In genomic region chr20:50450961-50451752, GRCh38 we compare ENCODE assay signal across 8 cellular contexts. TPM values are rescaled to one million over a fixed set of nuclear protein-coding genes. Genes with fewer than 3 reads are reported as not detected.
A peak's percentile ranks its signal among the peaks of the same experiment; 100 is the strongest.
DNase-seq lines count a peak whose midpoint lies in the region; ATAC-seq and TF ChIP-seq lines count a peak whose summit lies in the region.

No MANE protein-coding gene starts in this region.

- H3K27ac ChIP-seq in DND-41 (ENCODE audit: low read length) (no peak overlapping the region), upper lobe of left lung (peak overlapping the region; percentile 54 to 90 (median 76))

- no peaks in the 10 kb centered on the region for H3K9me3 ChIP-seq in DND-41 (ENCODE audit: insufficient read depth, low read length, severe bottlenecking)
- H3K9me3 ChIP-seq in upper lobe of left lung, result no peaks in the 10 kb centered on the region

- H3K9ac ChIP-seq in DND-41 (ENCODE audit: low read depth, low read length), result no peak overlapping the region

- H3K27me3 ChIP-seq in DND-41 (ENCODE audit: insufficient read depth, low read length, poor library complexity) (peaks cover 29% of the 10 kb centered on the region), upper lobe of left lung (no peaks in the 10 kb centered on the region)

- no peak for TF ChIP-seq CTCF in DND-41 (IDR thresholded peaks at IDR 0.05; ENCODE audit: borderline replicate concordance, extremely low read depth, low read length, poor library complexity, severe bottlenecking)
- TF ChIP-seq CTCF in upper lobe of left lung (IDR thresholded peaks at IDR 0.05), result no peak

- DNase-seq in DND-41 (peak; percentile 53), left kidney (ENCODE audit: low read depth, low spot score) (peak; percentile 52), upper lobe of left lung (peak in 1 of 2 donors; percentile 86), NCI-H1092 treated with DMSO at 0.1 percent for 48 hours (lab: John Stamatoyannopoulos, UW) (no peak), NCI-H128 (lab: John Stamatoyannopoulos, UW; ENCODE audit: unreplicated experiment) (no peak)
- no peak for DNase-seq in activated T-cell treated with anti-CD3 and anti-CD28 coated beads, Interleukin-2, amount 50 U/mL, for 4 hours

- H2AFZ ChIP-seq in DND-41 (ENCODE audit: low read depth, low read length), result no peak overlapping the region

- H3K4me3 ChIP-seq in DND-41 (ENCODE audit: low read depth in 1 of 2, low read length in 2 of 2), result no peak overlapping the region
- H3K4me3 ChIP-seq in upper lobe of left lung, result peak overlapping the region in 2 of 4 donors; percentile 8 to 23

- no peaks in the 10 kb centered on the region for H3K79me2 ChIP-seq in DND-41 (ENCODE audit: insufficient read depth, low read length)

- no peaks in the 10 kb centered on the region for H3K36me3 Mint-ChIP-seq in activated T-cell treated with anti-CD3 and anti-CD28 coated beads, Interleukin-2, amount 50 U/mL, for 4 hours (ENCODE audit: insufficient read depth)

- ATAC-seq in DND-41 (ENCODE audit: insufficient read depth, low read depth) (peak; percentile 89), GM19397 (IDR thresholded peaks at IDR 0.05; ENCODE audit: unreplicated experiment) (peak; percentile 83), HG03432 (IDR thresholded peaks at IDR 0.05; ENCODE audit: unreplicated experiment) (peak; percentile 83), upper lobe of left lung (ENCODE audit: low FRiP score in 2 of 2) (peak; percentile 44 to 85)
- ATAC-seq in activated T-cell treated with anti-CD3 and anti-CD28 coated beads, Interleukin-2, amount 50 U/mL, for 4 hours, result peak; percentile 70

- TF ChIP-seq POLR2A in upper lobe of left lung (IDR thresholded peaks at IDR 0.05), result peak in 1 of 4 donors; percentile 39

- TF ChIP-seq EP300 in upper lobe of left lung (IDR thresholded peaks at IDR 0.05), result peak in 1 of 4 donors; percentile 27

- H3K4me1 Mint-ChIP-seq in activated T-cell treated with anti-CD3 and anti-CD28 coated beads, Interleukin-2, amount 50 U/mL, for 4 hours (ENCODE audit: low read depth), result peaks cover 6% of the 10 kb centered on the region

- H4K20me1 ChIP-seq in DND-41 (ENCODE audit: insufficient read depth, low read length), result peaks cover 10% of the 10 kb centered on the region; the same call in 1 of the 2 replicates

- no peaks in the 10 kb centered on the region for H3K36me3 ChIP-seq in DND-41 (ENCODE audit: insufficient read depth, low read length)
- no peaks in the 10 kb centered on the region for H3K36me3 ChIP-seq in upper lobe of left lung

- H3K4me1 ChIP-seq in DND-41 (ENCODE audit: insufficient read depth, low read length), result peaks cover 4% of the 10 kb centered on the region; the same call in 1 of the 2 replicates
- peaks cover 33 to 47% (median 39%) of the 10 kb centered on the region in 4 donors for H3K4me1 ChIP-seq in upper lobe of left lung

- no peak overlapping the region for H3K4me2 ChIP-seq in DND-41 (ENCODE audit: insufficient read depth, low read length)

- WGBS in upper lobe of left lung, 2 donors, result 38 to 43% methylated on average over 14 to 19 of the region's 19 CpGs

- H3K4me3 Mint-ChIP-seq in activated T-cell treated with anti-CD3 and anti-CD28 coated beads, Interleukin-2, amount 50 U/mL, for 4 hours, result no peak overlapping the region

- H3K27me3 Mint-ChIP-seq in activated T-cell treated with anti-CD3 and anti-CD28 coated beads, Interleukin-2, amount 50 U/mL, for 4 hours (ENCODE audit: low read depth), result peaks cover 26% of the 10 kb centered on the region

- no peaks in the 10 kb centered on the region for H3K9me3 Mint-ChIP-seq in activated T-cell treated with anti-CD3 and anti-CD28 coated beads, Interleukin-2, amount 50 U/mL, for 4 hours

RNA-seq across cellular contexts. Expression of gene PTPN1, which starts 59.0 kb away (rescaled TPM):
- total RNA-seq in activated T-cell treated with anti-CD3 and anti-CD28 coated beads, Interleukin-2, amount 50 U/mL, for 4 hours, result 10 to 100 TPM; 72.0 to 87.9 (median 72.3) TPM
- 100 to 1,000 TPM in 3 of 6 donors, 10 to 100 TPM in 3; 75.1 to 137 (median 96.1) TPM for total RNA-seq in upper lobe of left lung

Comparison
In these comparisons a context has a peak if more than half of its experiments do, and no peak if none do; other contexts are left out.
1. DNase-seq: peak in DND-41 (single experiment) and left kidney (single experiment); none in activated T-cell treated with anti-CD3 and anti-CD28 coated beads, Interleukin-2, amount 50 U/mL, for 4 hours (single experiment), NCI-H1092 treated with DMSO at 0.1 percent for 48 hours (single experiment) and NCI-H128 (single experiment).
2. Peak in every context shown above with its lines, with median percentiles within 50 percentile points of each other: ATAC-seq.